Comparison of ENCODE assay signal across 8 cellular contexts in the genomic region with DNA sequence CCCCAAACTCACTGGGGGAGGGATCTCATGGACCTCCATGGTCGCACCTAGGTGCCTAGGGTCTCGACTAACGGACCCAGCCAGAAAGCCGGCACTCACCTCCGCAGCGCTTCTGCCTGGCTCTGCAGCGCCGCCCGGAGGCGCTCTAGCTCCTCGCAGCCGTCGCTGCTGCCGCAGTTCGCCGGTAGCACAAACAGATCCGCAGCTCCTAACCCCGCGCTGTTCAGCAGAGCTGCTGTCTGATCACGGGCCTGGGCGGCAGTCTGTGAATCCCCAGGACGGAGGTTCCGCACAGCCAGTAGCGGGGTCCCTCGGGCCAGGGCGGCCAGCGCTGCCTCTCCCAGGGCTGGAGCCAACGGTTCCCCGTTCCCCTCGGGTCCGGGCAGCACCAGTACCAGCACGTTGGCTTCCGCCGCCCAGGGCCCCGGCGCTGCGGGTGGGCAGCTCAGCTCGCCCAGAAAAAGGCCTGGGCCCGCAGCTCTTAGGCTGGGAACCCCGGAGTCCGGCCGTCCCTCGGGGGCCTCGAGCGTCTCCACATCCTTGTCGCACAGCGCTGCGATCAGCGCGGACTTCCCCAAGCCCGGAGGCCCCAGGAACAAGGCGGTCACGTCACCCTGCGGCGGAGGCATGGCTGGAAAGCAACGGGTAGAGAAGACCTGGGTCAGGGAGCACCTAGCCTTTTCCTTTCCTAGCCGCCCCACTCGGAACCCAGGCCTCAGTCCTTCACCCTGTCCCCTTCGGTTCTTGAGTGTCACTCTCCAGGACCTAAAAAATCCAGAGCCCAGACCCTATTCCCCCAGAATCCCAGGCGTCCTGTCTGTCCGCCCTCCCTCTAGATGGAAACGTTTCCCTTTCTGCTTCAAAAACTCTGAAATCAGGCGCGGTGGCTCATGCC. TPM values are rescaled to one million over a fixed set of nuclear protein-coding genes. Genes with fewer than 3 reads are reported as not detected.
DNase-seq lines count a peak whose midpoint lies in the region; ATAC-seq and TF ChIP-seq lines count a peak whose summit lies in the region.

No MANE protein-coding gene starts in this region.

- peak overlapping the region; percentile 100 for H3K4me2 ChIP-seq in hepatocyte

- DNase-seq in GM12865 (ENCODE audit: low read depth) (peak; percentile 86), LNCaP clone FGC (ENCODE audit: low read depth) (no peak), T-cell (peak; percentile 42 to 79 (median 70)), amniotic epithelial cell (ENCODE audit: low read depth) (peak; percentile 64), hepatocyte (ENCODE audit: low spot score) (peak; percentile 90), sigmoid colon (peak; percentile 81)

- peak overlapping the region; percentile 92 to 99 (median 95) for H3K4me3 Mint-ChIP-seq in T-cell

- peak overlapping the region; percentile 32 for H2AFZ ChIP-seq in hepatocyte

- intact Hi-C loops in sigmoid colon (cut with DNase I): loop anchor here (5.0 kb wide), 1 partner anchor 47 kb away; no protein-coding TSS in a partner anchor

- peaks cover 57% of the 10 kb centered on the region for H3K79me2 ChIP-seq in hepatocyte

- no peak for TF ChIP-seq EP300 in sigmoid colon (IDR thresholded peaks at IDR 0.05)

- H3K27me3 ChIP-seq in hepatocyte (no peaks in the 10 kb centered on the region), sigmoid colon (no peaks in the 10 kb centered on the region)

- H3K9me3 ChIP-seq in hepatocyte (ENCODE audit: low read depth): no peaks in the 10 kb centered on the region
- no peaks in the 10 kb centered on the region for H3K9me3 ChIP-seq in sigmoid colon

- peaks cover 47 to 55% (median 48%) of the 10 kb centered on the region in 3 donors for H3K4me1 Mint-ChIP-seq in T-cell

- no peaks in the 10 kb centered on the region for H3K27me3 Mint-ChIP-seq in T-cell

- H3K9me2 ChIP-seq in hepatocyte (replicated peaks; ENCODE audit: insufficient read depth): no peaks in the 10 kb centered on the region

- CTCF ChIA-PET in T-cell (lab: Charles Lee): interaction anchor here (0.5 to 3.3 kb wide), 29 partner anchors 11 to 159 kb away, joined by 3 to 84 read pairs (median 5); partner anchors contain the start of genes XRCC1 (in 1 of the 2) and ZNF575 (in 1 of the 2)

- H3K27ac ChIP-seq in hepatocyte: peak overlapping the region; percentile 90
- peak overlapping the region; percentile 90 to 99 (median 95) for H3K27ac ChIP-seq in sigmoid colon

- POLR2A ChIA-PET in T-cell (lab: Charles Lee): interaction anchor here (0.7 to 1.3 kb wide), 4 partner anchors 11 to 277 kb away, joined by 3 to 6 read pairs (median 4); partner anchors contain the start of gene XRCC1 (in 1 of the 2)

- peaks cover 15% of the 10 kb centered on the region for H3K4me1 ChIP-seq in hepatocyte (ENCODE audit: insufficient read depth)
- peaks cover 0 to 46% (median 37%) of the 10 kb centered on the region in 4 donors for H3K4me1 ChIP-seq in sigmoid colon

- TF ChIP-seq CTCF in GM12865 (IDR thresholded peaks at IDR 0.05; ENCODE audit: insufficient read depth, low read depth, low read length, missing control alignments) (peak; percentile 94), LNCaP clone FGC (IDR thresholded peaks at IDR 0.05; ENCODE audit: control insufficient read depth, extremely low read depth, insufficient read depth) (peak; percentile 55), hepatocyte (IDR thresholded peaks at IDR 0.05; ENCODE audit: poor library complexity) (peak; percentile 83), sigmoid colon (IDR thresholded peaks at IDR 0.05) (peak; percentile 13 to 52 (median 41))

- ATAC-seq in T-cell (replicated peaks in 1 of 4) (peak; percentile 54 to 68 (median 63)), GM21576 (IDR thresholded peaks at IDR 0.05; ENCODE audit: unreplicated experiment) (no peak), GM19023 (IDR thresholded peaks at IDR 0.05; ENCODE audit: unreplicated experiment) (no peak)

- H3K27ac Mint-ChIP-seq in T-cell: peak overlapping the region; percentile 99 to 100

- no peak for TF ChIP-seq POLR2A in sigmoid colon (IDR thresholded peaks at IDR 0.05)

- H3K36me3 Mint-ChIP-seq in T-cell: peaks cover 16% of the 10 kb centered on the region

- 2% methylated on average over 60 of the region's 64 CpGs for WGBS in hepatocyte (ENCODE audit: low lambda C conversion rate, missing lambda C conversion rate)
- WGBS in sigmoid colon, 2 donors: 1% methylated on average over 64 of the region's 64 CpGs

- peak overlapping the region; percentile 78 for H3K4me3 ChIP-seq in GM12865 (ENCODE audit: low read depth, low read length)
- H3K4me3 ChIP-seq in LNCaP clone FGC (ENCODE audit: low read depth, low read length): peak overlapping the region; percentile 91
- H3K4me3 ChIP-seq in hepatocyte: peak overlapping the region; percentile 34
- H3K4me3 ChIP-seq in sigmoid colon: peak overlapping the region; percentile 57 to 73 (median 70)

- H3K36me3 ChIP-seq in hepatocyte (replicated peaks; ENCODE audit: insufficient read depth, low read depth): no peaks in the 10 kb centered on the region
- peaks cover 16 to 60% (median 31%) of the 10 kb centered on the region in 4 donors for H3K36me3 ChIP-seq in sigmoid colon

- peaks cover 6% of the 10 kb centered on the region for H4K20me1 ChIP-seq in hepatocyte (ENCODE audit: insufficient read depth, poor library complexity, severe bottlenecking)

- no peaks in the 10 kb centered on the region for H3K9me3 Mint-ChIP-seq in T-cell

RNA-seq across cellular contexts. Expression of gene IRGQ, which starts 1.0 kb away (rescaled TPM):
- 10 to 100 TPM; 17.5 to 30.2 (median 19.9) TPM for total RNA-seq in T-cell
- total RNA-seq in hepatocyte: 26.0 and 26.2 TPM in 2 replicates
- polyA plus RNA-seq in hepatocyte: 9.6 and 14.4 TPM in 2 replicates
- 10 to 100 TPM; 13.5 to 24.4 (median 18.8) TPM for total RNA-seq in sigmoid colon
- polyA plus RNA-seq in sigmoid colon: 1 to 10 TPM; 3.9 to 7.6 (median 4.2) TPM

RNA-seq across cellular contexts. Expression of gene ZNF576, which starts 1.4 kb away (rescaled TPM):
- 10 to 100 TPM in 3 of 5 donors, 1 to 10 TPM in 2; 5.4 to 19.6 (median 16.9) TPM for total RNA-seq in T-cell
- total RNA-seq in hepatocyte: 12.8 and 16.2 TPM in 2 replicates
- polyA plus RNA-seq in hepatocyte: 16.1 and 18.1 TPM in 2 replicates
- total RNA-seq in sigmoid colon: 10 to 100 TPM; 12.1 to 23.3 (median 14.8) TPM
- polyA plus RNA-seq in sigmoid colon: 10 to 100 TPM; 15.0 to 21.5 (median 19.8) TPM

RNA-seq across cellular contexts. Expression of gene SRRM5, which starts 16.9 kb away (rescaled TPM):
- total RNA-seq in T-cell (1 to 10 TPM in 4 of 5 donors, under 1 TPM in 1; 0.55 to 1.6 (median 1.2) TPM), hepatocyte (0.27 TPM in 1 of 2 replicates, not detected in the other), sigmoid colon (1 to 10 TPM in 1 of 4 donors, under 1 TPM in 2, not detected in 1; 0.27 to 1.1 (median 0.36) TPM)
- polyA plus RNA-seq in hepatocyte (0.24 and 0.79 TPM in 2 replicates), sigmoid colon (under 1 TPM in 1 of 3 donors, not detected in 2; 0.66 TPM)

RNA-seq across cellular contexts. Expression of gene PINLYP, which starts 19.4 kb away (rescaled TPM):
- total RNA-seq in T-cell (1 to 10 TPM in 3 of 5 donors, under 1 TPM in 2; 0.28 to 2.5 (median 1.5) TPM), hepatocyte (4.7 and 11.4 TPM in 2 replicates), sigmoid colon (10 to 100 TPM in 3 of 4 donors, 1 to 10 TPM in 1; 6.6 to 21.0 (median 13.3) TPM)
- polyA plus RNA-seq in hepatocyte (4.5 and 4.6 TPM in 2 replicates), sigmoid colon (10 to 100 TPM in 1 of 3 donors, 1 to 10 TPM in 2; 1.4 to 10.8 (median 3.7) TPM)

RNA-seq across cellular contexts. Expression of gene XRCC1, which starts 19.6 kb away (rescaled TPM):
- 10 to 100 TPM; 31.7 to 37.8 (median 35.4) TPM for total RNA-seq in T-cell
- 27.8 and 34.3 TPM in 2 replicates for total RNA-seq in hepatocyte
- 27.3 and 27.8 TPM in 2 replicates for polyA plus RNA-seq in hepatocyte
- 10 to 100 TPM; 15.1 to 31.8 (median 24.0) TPM for total RNA-seq in sigmoid colon
- polyA plus RNA-seq in sigmoid colon: 10 to 100 TPM in 2 of 3 donors, 1 to 10 TPM in 1; 8.8 to 19.9 (median 10.2) TPM

Comparison
In these comparisons a context has a peak if more than half of its experiments do, and no peak if none do; other contexts are left out.
1. H3K4me3 ChIP-seq: peak in every context shown above with its lines; median percentile 91 in LNCaP clone FGC; 78 in GM12865; 70 in sigmoid colon; 34 in hepatocyte.
2. CTCF ChIP-seq: peak in every context shown above with its lines; median percentile 94 in GM12865; 83 in hepatocyte; 55 in LNCaP clone FGC; 41 in sigmoid colon.
3. ATAC-seq: peak in T-cell (4 of 4); none in GM21576 (single experiment) and GM19023 (single experiment).